18 cellular contexts compared by ENCODE assay signal in genomic region chr6:12175626-12176025, GRCh38.
"Had no signal": no experiment of that assay in that cellular context is flagged by ENCODE, and none has a peak within 500 bp of the region (broad histone marks: within the 10 kb centered on the region; RNA-seq: fewer than 3 reads in every experiment).

No MANE protein-coding gene starts in this region.

- DNase-seq: effector CD4-positive, alpha-beta T cell; heart right ventricle; left cardiac atrium; left ventricle myocardium inferior; lower lobe of right lung; mesenchymal stem cell; naive thymus-derived CD4-positive, alpha-beta T cell; nephron progenitor cell; stimulated activated CD4-positive, alpha-beta T cell treated with anti-CD3 and anti-CD28 coated beads, Interleukin-12 subunit alpha, Interleukin-12 subunit beta, amount 100 ng/mL, for 4 hours; stimulated activated naive CD4-positive, alpha-beta T cell treated with Interleukin-2 at 50 U/mL for 16 hours; tibial artery; upper lobe of right lung had no signal

- H3K4me1 Mint-ChIP-seq: naive thymus-derived CD4-positive, alpha-beta T cell had no signal

- H3K4me3 Mint-ChIP-seq: naive thymus-derived CD4-positive, alpha-beta T cell; nephron progenitor cell had no signal

- H3K27ac ChIP-seq: coronary artery, heart right ventricle, left ventricle myocardium inferior, lower lobe of right lung, right atrium auricular region, suprapubic skin, tibial artery, upper lobe of right lung, vagina had no signal

- H3K9me3 ChIP-seq: lower lobe of right lung, suprapubic skin, tibial artery, upper lobe of right lung, vagina had no signal

- H3K27ac Mint-ChIP-seq: naive thymus-derived CD4-positive, alpha-beta T cell; nephron progenitor cell had no signal

- H3K4me1 ChIP-seq: heart right ventricle, left ventricle myocardium inferior, lower lobe of right lung, right atrium auricular region, suprapubic skin, upper lobe of right lung, vagina had no signal

- H3K4me3 ChIP-seq: coronary artery, heart right ventricle, left ventricle myocardium inferior, lower lobe of right lung, right atrium auricular region, suprapubic skin, tibial artery, upper lobe of right lung, vagina had no signal

- H3K9me3 Mint-ChIP-seq: nephron progenitor cell had no signal

- FAIRE-seq: frontal cortex, islet of Langerhans had no signal

- H3K27me3 ChIP-seq: heart right ventricle, right atrium auricular region, suprapubic skin, tibial artery, upper lobe of right lung, vagina had no signal

- ATAC-seq: heart right ventricle; left cardiac atrium; lower lobe of right lung; naive thymus-derived CD4-positive, alpha-beta T cell; upper lobe of right lung had no signal

- H3K36me3 ChIP-seq: heart right ventricle, left ventricle myocardium inferior, lower lobe of right lung, right atrium auricular region, suprapubic skin, tibial artery, upper lobe of right lung, vagina had no signal
